ENCODE assay signal across 1 cellular context in the genomic region with DNA sequence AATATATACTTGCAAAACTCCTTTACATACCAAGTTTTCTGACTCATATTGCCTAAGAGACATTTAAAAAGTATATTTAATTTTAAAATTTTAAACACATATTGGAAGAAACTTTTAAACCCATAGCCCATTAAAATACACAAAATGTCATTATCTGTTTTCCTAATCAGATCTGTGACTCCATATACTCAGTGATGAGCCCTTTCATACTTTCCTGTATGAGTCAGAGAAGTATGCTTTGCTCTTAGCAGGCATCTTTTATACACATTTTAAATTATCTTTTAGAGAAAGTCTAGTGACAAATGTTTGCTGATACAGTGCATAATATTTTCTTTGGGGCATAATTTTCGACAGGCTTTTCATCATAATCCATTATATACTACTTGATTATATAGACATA.
TF ChIP-seq lines count a peak whose summit lies in the region.

No MANE protein-coding gene starts in this region.

TF ChIP-seq in endothelial cell of umbilical vein, 7 proteins besides CTCF, POLR2A, EP300 and RAD21 (continued from another document):
- TF ChIP-seq, protein P1, sequence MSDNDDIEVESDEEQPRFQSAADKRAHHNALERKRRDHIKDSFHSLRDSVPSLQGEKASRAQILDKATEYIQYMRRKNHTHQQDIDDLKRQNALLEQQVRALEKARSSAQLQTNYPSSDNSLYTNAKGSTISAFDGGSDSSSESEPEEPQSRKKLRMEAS (IDR thresholded peaks at IDR 0.05; ENCODE audit: insufficient read depth, insufficient read length) = no peak
- TF ChIP-seq FOS (IDR thresholded peaks at IDR 0.05; ENCODE audit: borderline replicate concordance, insufficient read depth, low read length) (no peak), GATA2 (IDR thresholded peaks at IDR 0.05; ENCODE audit: insufficient read depth, insufficient read length, low read depth, low read length) (peak; percentile 34)
